Comparison of ENCODE assay signal across 7 cellular contexts in the genomic region with DNA sequence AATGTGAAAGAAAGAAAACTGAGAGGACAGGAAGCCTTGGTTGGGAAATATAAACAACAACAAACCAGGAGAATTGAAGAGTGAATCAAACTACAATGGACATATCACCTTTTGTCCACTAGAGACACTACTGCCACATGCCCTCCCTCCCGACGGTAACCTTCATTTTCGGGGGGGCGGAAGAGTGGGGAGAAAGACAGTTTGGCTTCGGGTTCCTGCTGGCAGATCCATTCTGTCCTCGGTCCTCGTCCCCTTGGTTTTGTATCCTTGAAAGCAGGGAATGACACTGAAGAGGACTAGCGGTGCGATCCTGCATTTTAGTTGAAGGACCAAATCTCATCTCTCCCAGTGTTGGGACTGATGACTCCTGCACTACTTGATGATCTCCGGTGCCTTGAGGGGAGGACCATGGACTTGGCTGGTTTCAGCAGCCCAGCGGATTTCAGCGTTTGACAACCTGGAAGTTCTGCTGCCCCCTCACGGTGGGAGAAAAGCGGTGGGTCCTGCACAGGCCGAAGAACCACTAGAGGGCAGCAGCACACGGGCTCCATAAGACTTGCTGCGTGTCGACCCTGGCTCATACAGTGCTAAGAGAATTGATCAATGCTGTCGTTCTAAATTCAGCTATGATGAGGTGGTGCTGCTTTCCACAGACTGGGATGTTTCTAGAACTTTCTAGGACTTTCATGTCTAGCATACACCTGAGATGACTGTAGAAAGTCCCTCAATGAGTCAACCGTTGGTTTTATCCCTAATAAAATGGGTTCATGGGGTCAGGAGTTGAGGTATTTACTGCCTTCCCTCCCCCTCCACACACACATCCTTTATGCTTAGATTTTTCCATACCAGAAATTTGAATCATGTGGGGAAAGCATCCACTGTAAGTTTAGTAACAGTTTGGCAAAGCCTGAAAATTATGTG. TPM values are rescaled to one million over a fixed set of nuclear protein-coding genes. Genes with fewer than 3 reads are reported as not detected.
DNase-seq lines count a peak whose midpoint lies in the region; ATAC-seq, FAIRE-seq and TF ChIP-seq lines count a peak whose summit lies in the region.

No MANE protein-coding gene starts in this region.

- no peaks in the 10 kb centered on the region for H3K9me3 Mint-ChIP-seq in astrocyte (ENCODE audit: unreplicated experiment)

- H3K27ac Mint-ChIP-seq in astrocyte (ENCODE audit: unreplicated experiment) = no peak overlapping the region

- peaks cover 5% of the 10 kb centered on the region for H3K4me1 Mint-ChIP-seq in astrocyte (ENCODE audit: low read depth, unreplicated experiment)

- peak overlapping the region; percentile 62 for H3K9ac ChIP-seq in astrocyte (ENCODE audit: low read length)

- no peaks in the 10 kb centered on the region for H3K9me3 ChIP-seq in astrocyte (ENCODE audit: insufficient read depth, low read depth, low read length)

- peaks cover 2% of the 10 kb centered on the region for H3K27me3 Mint-ChIP-seq in astrocyte (ENCODE audit: low read depth, unreplicated experiment)

- no peaks in the 10 kb centered on the region for H3K27me3 ChIP-seq in astrocyte (ENCODE audit: insufficient read depth, low read length)

- peaks cover 3% of the 10 kb centered on the region for H3K36me3 Mint-ChIP-seq in astrocyte (ENCODE audit: low read depth, unreplicated experiment)

- H3K4me2 ChIP-seq in astrocyte (ENCODE audit: low read length) = peak overlapping the region; percentile 89

- DNase-seq in GM18507 (ENCODE audit: extremely low spot score, insufficient read length, low read depth) (peak; percentile 77), NCI-H1930 (lab: John Stamatoyannopoulos, UW) (peak; percentile 93 to 96), T-helper 22 cell (ENCODE audit: low read depth) (peak; percentile 72), astrocyte (ENCODE audit: low read depth) (peak; percentile 92), hepatic stellate cell (ENCODE audit: low spot score) (peak; percentile 85), retina (peak; percentile 96)

- H2AFZ ChIP-seq in astrocyte (ENCODE audit: low read depth, low read length) = peak overlapping the region; percentile 92

- peak; percentile 100 for TF ChIP-seq CTCF in astrocyte (IDR thresholded peaks at IDR 0.05; ENCODE audit: insufficient read depth, low read depth, low read length)

- H3K27ac ChIP-seq in astrocyte (ENCODE audit: low read depth, low read length) = peak overlapping the region; percentile 32

- H3K4me3 Mint-ChIP-seq in astrocyte (ENCODE audit: unreplicated experiment) = no peak overlapping the region

- H3K4me3 ChIP-seq in astrocyte (ENCODE audit: insufficient read depth, low read depth, low read length) = peak overlapping the region; percentile 41

- H3K79me2 ChIP-seq in astrocyte (ENCODE audit: insufficient read depth, low read length) = no peaks in the 10 kb centered on the region

- H4K20me1 ChIP-seq in astrocyte (ENCODE audit: insufficient read depth, low read length) = no peaks in the 10 kb centered on the region

- peak; percentile 84 for ATAC-seq in HG02981 (IDR thresholded peaks at IDR 0.05; ENCODE audit: unreplicated experiment)

- no peaks in the 10 kb centered on the region for H3K36me3 ChIP-seq in astrocyte (ENCODE audit: insufficient read depth, low read length)

- FAIRE-seq in GM18507 (lab: Jason Lieb, UNC) (peak; percentile 97), astrocyte (lab: Jason Lieb, UNC) (no peak)

- H3K4me1 ChIP-seq in astrocyte (ENCODE audit: insufficient read depth, low read length) = peaks cover 12% of the 10 kb centered on the region

RNA-seq across cellular contexts. Expression of a gene that starts 15.1 kb away (rescaled TPM):
- total RNA-seq in astrocyte = 25.7 and 28.7 TPM in 2 replicates

Comparison
In these comparisons a context has a peak if more than half of its experiments do, and no peak if none do; other contexts are left out.
1. Peak in every context shown above with its lines: DNase-seq, ATAC-seq, H3K4me3 ChIP-seq and H3K27ac ChIP-seq.